Comparison of ENCODE assay signal across 9 cellular contexts in the genomic region with DNA sequence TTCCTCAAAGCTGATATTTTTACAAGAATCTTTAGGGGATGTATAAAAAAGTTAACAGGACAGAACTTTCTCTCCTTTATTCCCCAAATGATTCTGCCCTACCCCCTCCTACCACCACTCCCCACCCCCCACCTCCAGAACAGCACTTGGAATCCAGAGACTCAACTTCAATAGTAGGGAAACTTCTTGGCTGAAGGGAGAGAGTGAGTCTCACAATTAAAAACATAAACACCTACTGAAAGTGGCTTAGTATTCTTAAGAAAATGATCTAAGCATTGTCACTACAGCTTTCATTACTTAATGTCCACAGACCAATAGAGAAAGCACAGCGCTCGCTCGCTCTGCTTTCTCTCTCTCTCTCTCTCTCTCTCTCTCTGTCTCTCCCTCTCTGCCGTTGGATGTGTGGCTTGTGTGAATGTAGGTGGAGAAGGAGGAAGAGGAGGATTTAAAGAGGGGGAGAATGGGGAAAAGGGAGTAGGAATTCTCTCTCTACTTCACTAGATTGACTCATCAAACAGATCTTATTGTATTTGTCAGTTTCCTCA. TPM values are rescaled to one million over a fixed set of nuclear protein-coding genes. Genes with fewer than 3 reads are reported as not detected.
DNase-seq lines count a peak whose midpoint lies in the region; ATAC-seq and TF ChIP-seq lines count a peak whose summit lies in the region.
"Had no signal": no experiment of that assay in that cellular context is flagged by ENCODE, and none has a peak within 500 bp of the region (broad histone marks: within the 10 kb centered on the region; RNA-seq: fewer than 3 reads in every experiment).

No MANE protein-coding gene starts in this region.

- H3K36me3 ChIP-seq in ectodermal cell (ENCODE audit: control insufficient read depth, insufficient read depth, low read length) (no peaks in the 10 kb centered on the region), muscle layer of colon (ENCODE audit: insufficient read depth, low read length) (no peaks in the 10 kb centered on the region), BE2C (no peaks in the 10 kb centered on the region)

- DNase-seq in AG09319 (ENCODE audit: extremely low read depth, low read depth) (peak; percentile 46), LHCN-M2 (ENCODE audit: low read depth) (peak; percentile 47), BE2C (no peak), HuH-7.5 (ENCODE audit: low spot score) (no peak)
- DNase-seq: MM.1S had no signal

- H3K9me3 ChIP-seq in ectodermal cell (ENCODE audit: control insufficient read depth, low read length) (no peaks in the 10 kb centered on the region), muscle layer of colon (ENCODE audit: low read length) (no peaks in the 10 kb centered on the region), BE2C (no peaks in the 10 kb centered on the region)

- H3K9ac ChIP-seq in muscle layer of colon (ENCODE audit: low read length), result peak overlapping the region; percentile 75

- peaks cover 26% of the 10 kb centered on the region for H3K4me1 ChIP-seq in ectodermal cell (ENCODE audit: control insufficient read depth, insufficient read depth, low read length)
- no peaks in the 10 kb centered on the region for H3K4me1 ChIP-seq in muscle layer of colon (ENCODE audit: insufficient read depth, low read length)
- peaks cover 5% of the 10 kb centered on the region; the same call in 1 of the 2 replicates for H3K4me1 ChIP-seq in BE2C

- H3K4me3 ChIP-seq in ectodermal cell (ENCODE audit: insufficient read depth, low read depth, low read length) (peak overlapping the region; percentile 74), muscle layer of colon (ENCODE audit: low read depth in 1 of 2, low read length in 2 of 2) (peak overlapping the region; percentile 49 to 79), BE2C (ENCODE audit: low read depth, low read length) (no peak overlapping the region)

- TF ChIP-seq CTCF in AG09319 (IDR thresholded peaks at IDR 0.05; ENCODE audit: low read depth, low read length), result no peak
- no peak for TF ChIP-seq CTCF in BE2C (IDR thresholded peaks at IDR 0.05; ENCODE audit: low read depth, low read length)

- peak overlapping the region; percentile 64 for H3K27ac ChIP-seq in ectodermal cell (ENCODE audit: insufficient read depth, low read depth, low read length, poor library complexity, severe bottlenecking)
- H3K27ac ChIP-seq in muscle layer of colon (ENCODE audit: low read depth, low read length), result peak overlapping the region; percentile 59

- ATAC-seq in HG02981 (IDR thresholded peaks at IDR 0.05; ENCODE audit: unreplicated experiment) (no peak), GM18861 (IDR thresholded peaks at IDR 0.05; ENCODE audit: unreplicated experiment) (no peak)

- H3K27me3 ChIP-seq in ectodermal cell (ENCODE audit: control insufficient read depth, insufficient read depth, low read length, poor library complexity, severe bottlenecking) (no peaks in the 10 kb centered on the region), muscle layer of colon (ENCODE audit: control insufficient read depth in 1 of 2, insufficient read depth in 2 of 2, low read length in 2 of 2) (no peaks in the 10 kb centered on the region), BE2C (no peaks in the 10 kb centered on the region)

- 12% methylated on average over 3 of the region's 4 CpGs; no CpG with 5 or more reads in 1 of the 2 experiments for WGBS in ectodermal cell, 2 experiments

RNA-seq across cellular contexts. Expression of gene SEMA3A, which starts 1.5 kb away (rescaled TPM):
- 11.8 and 14.7 TPM in 2 replicates for total RNA-seq in LHCN-M2 (2014; rRNA removed)
- polyA plus RNA-seq in LHCN-M2 (2012), result 2.0 TPM
- polyA plus RNA-seq in ectodermal cell (2013, experiment 1 of 4), result 52.0 TPM
- 81.6 TPM for polyA plus RNA-seq in ectodermal cell (2013, experiment 2 of 4)
- 46.8 TPM for polyA plus RNA-seq in ectodermal cell (2013, experiment 3 of 4)
- polyA plus RNA-seq in ectodermal cell (2013, experiment 4 of 4), result 51.8 TPM
- 51.7 TPM for polyA plus RNA-seq in BE2C (2012; ENCODE audit: insufficient read depth, insufficient read length, low read depth)

Comparison
In these comparisons a context has a peak if more than half of its experiments do, and no peak if none do; other contexts are left out.
1. DNase-seq: peak in AG09319 (single experiment) and LHCN-M2 (single experiment); none in BE2C (single experiment) and HuH-7.5 (single experiment).